ENCODE assay signal across 21 cellular contexts in the genomic region with DNA sequence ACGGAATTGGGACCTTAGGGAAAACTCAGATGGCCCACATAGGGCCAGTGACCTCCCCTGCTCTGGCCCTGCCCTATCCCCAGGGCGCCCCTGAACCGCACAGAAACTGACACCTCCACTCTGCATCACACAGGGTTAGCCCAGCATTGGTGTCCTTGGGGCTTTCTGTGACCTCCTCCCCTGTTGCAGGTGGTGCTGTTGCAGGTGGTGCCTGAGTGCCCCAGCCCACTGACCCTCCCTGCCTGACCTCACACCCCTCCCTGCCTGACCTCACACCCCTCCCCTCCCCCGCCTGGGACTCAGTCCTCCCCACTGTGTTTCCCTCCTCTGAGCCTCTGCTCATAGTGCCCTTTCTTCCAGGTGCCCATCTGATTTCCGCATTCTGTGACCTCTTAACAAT. TPM values are rescaled to one million over a fixed set of nuclear protein-coding genes. Genes with fewer than 3 reads are reported as not detected.
DNase-seq lines count a peak whose midpoint lies in the region; ATAC-seq and TF ChIP-seq lines count a peak whose summit lies in the region.
"Had no signal": no experiment of that assay in that cellular context is flagged by ENCODE, and none has a peak within 500 bp of the region (broad histone marks: within the 10 kb centered on the region; RNA-seq: fewer than 3 reads in every experiment).

No MANE protein-coding gene starts in this region.

- no peak for TF ChIP-seq CTCF in testis (IDR thresholded peaks at IDR 0.05)

- intact Hi-C loops in activated CD4-positive, alpha-beta memory T cell treated with anti-CD3 and anti-CD28 coated beads for 36 hours (cut with micrococcal nuclease), result no loop called here
- intact Hi-C loops in testis (cut with DNase I; ENCODE audit: low total_unique reads), result no loop called here

- H3K4me1 ChIP-seq in testis, result no peaks in the 10 kb centered on the region

- peak; percentile 5 for DNase-seq in activated CD4-positive, alpha-beta memory T cell treated with anti-CD3 and anti-CD28 coated beads, Interleukin-2, amount 10 ng/mL, durations not matched to agents 7 days and 5 days
- DNase-seq in activated CD4-positive, alpha-beta memory T cell treated with anti-CD3 and anti-CD28 coated beads for 36 hours, result no peak
- DNase-seq in testis, result peak; percentile 3
- no peak for DNase-seq in NCI-H2171 treated with DMSO at 0.1 percent for 48 hours (lab: John Stamatoyannopoulos, UW)
- DNase-seq in SKM-1 treated with dmso at 0.1 percent for 144 hours (lab: John Stamatoyannopoulos, UW; ENCODE audit: unreplicated experiment), result no peak
- DNase-seq in cerebellar cortex (ENCODE audit: low spot score), result no peak
- DNase-seq: CD4-positive, alpha-beta memory T cell; DMS153; GDM1; NCI-H1105 treated with DMSO at 0.1 percent for 48 hours; NCI-H1694 treated with DMSO at 0.1 percent for 48 hours; NCI-H2107; NCI-H226; NCI-H524 had no signal

- CTCF ChIA-PET in activated CD4-positive, alpha-beta memory T cell treated with anti-CD3 and anti-CD28 coated beads, Interleukin-2, amount 10 ng/mL, durations not matched to agents 7 days and 5 days (lab: Charles Lee), result no interaction called here
- CTCF ChIA-PET in activated CD4-positive, alpha-beta memory T cell treated with anti-CD3 and anti-CD28 coated beads for 36 hours (lab: Charles Lee), result no interaction called here

- H3K36me3 ChIP-seq in testis (ENCODE audit: low read depth, missing control alignments), result no peaks in the 10 kb centered on the region
- H3K36me3 ChIP-seq: SJSA1 had no signal

- POLR2A ChIA-PET in activated CD4-positive, alpha-beta memory T cell treated with anti-CD3 and anti-CD28 coated beads, Interleukin-2, amount 10 ng/mL, durations not matched to agents 7 days and 5 days (lab: Charles Lee), result no interaction called here
- POLR2A ChIA-PET in activated CD4-positive, alpha-beta memory T cell treated with anti-CD3 and anti-CD28 coated beads for 36 hours (lab: Charles Lee), result no interaction called here

- no peaks in the 10 kb centered on the region for H3K36me3 Mint-ChIP-seq in activated CD4-positive, alpha-beta memory T cell treated with anti-CD3 and anti-CD28 coated beads, Interleukin-2, amount 10 ng/mL, durations not matched to agents 7 days and 5 days (ENCODE audit: low read depth)
- peaks cover 2% of the 10 kb centered on the region for H3K36me3 Mint-ChIP-seq in activated CD4-positive, alpha-beta memory T cell treated with anti-CD3 and anti-CD28 coated beads for 36 hours
- H3K36me3 Mint-ChIP-seq in IgD-negative memory B cell, result peaks cover 34% of the 10 kb centered on the region

- WGBS in testis, 2 donors, result 74 to 85% methylated on average over 3 to 5 of the region's 5 CpGs

- peaks cover 34% of the 10 kb centered on the region for H3K27me3 Mint-ChIP-seq in activated CD4-positive, alpha-beta memory T cell treated with anti-CD3 and anti-CD28 coated beads, Interleukin-2, amount 10 ng/mL, durations not matched to agents 7 days and 5 days
- H3K27me3 Mint-ChIP-seq in activated CD4-positive, alpha-beta memory T cell treated with anti-CD3 and anti-CD28 coated beads for 36 hours, result peaks cover 16% of the 10 kb centered on the region
- H3K27me3 Mint-ChIP-seq in IgD-negative memory B cell, result peaks cover 1% of the 10 kb centered on the region

- no peak overlapping the region for H3K27ac ChIP-seq in testis
- H3K27ac ChIP-seq: SJSA1 had no signal

- peaks cover 20% of the 10 kb centered on the region for H3K9me3 Mint-ChIP-seq in activated CD4-positive, alpha-beta memory T cell treated with anti-CD3 and anti-CD28 coated beads, Interleukin-2, amount 10 ng/mL, durations not matched to agents 7 days and 5 days
- peaks cover 13% of the 10 kb centered on the region for H3K9me3 Mint-ChIP-seq in activated CD4-positive, alpha-beta memory T cell treated with anti-CD3 and anti-CD28 coated beads for 36 hours
- peaks cover 0 to 9% (median 4%) of the 10 kb centered on the region in 3 donors for H3K9me3 Mint-ChIP-seq in IgD-negative memory B cell

- no peaks in the 10 kb centered on the region for H3K9me3 ChIP-seq in testis

- no peak overlapping the region for H3K4me3 Mint-ChIP-seq in activated CD4-positive, alpha-beta memory T cell treated with anti-CD3 and anti-CD28 coated beads, Interleukin-2, amount 10 ng/mL, durations not matched to agents 7 days and 5 days
- no peak overlapping the region for H3K4me3 Mint-ChIP-seq in activated CD4-positive, alpha-beta memory T cell treated with anti-CD3 and anti-CD28 coated beads for 36 hours
- no peak overlapping the region for H3K4me3 Mint-ChIP-seq in IgD-negative memory B cell
- H3K4me3 Mint-ChIP-seq: CD4-positive, alpha-beta memory T cell had no signal

- no peak overlapping the region for H3K4me3 ChIP-seq in testis
- H3K4me3 ChIP-seq: K562, SJSA1 had no signal

- H3K4me1 Mint-ChIP-seq in activated CD4-positive, alpha-beta memory T cell treated with anti-CD3 and anti-CD28 coated beads, Interleukin-2, amount 10 ng/mL, durations not matched to agents 7 days and 5 days, result peaks cover 3% of the 10 kb centered on the region
- no peaks in the 10 kb centered on the region for H3K4me1 Mint-ChIP-seq in activated CD4-positive, alpha-beta memory T cell treated with anti-CD3 and anti-CD28 coated beads for 36 hours (ENCODE audit: low read depth)
- H3K4me1 Mint-ChIP-seq in IgD-negative memory B cell, result peaks cover 44 to 52% (median 45%) of the 10 kb centered on the region in 3 donors
- H3K4me1 Mint-ChIP-seq: CD4-positive, alpha-beta memory T cell had no signal

- no peak for TF ChIP-seq POLR2A in testis (IDR thresholded peaks at IDR 0.05)

- peak; percentile 20 for ATAC-seq in esophagus mucosa
- ATAC-seq: K562 had no signal

- H3K27me3 ChIP-seq in testis, result no peaks in the 10 kb centered on the region
- H3K27me3 ChIP-seq: SJSA1 had no signal

- H3K27ac Mint-ChIP-seq in activated CD4-positive, alpha-beta memory T cell treated with anti-CD3 and anti-CD28 coated beads, Interleukin-2, amount 10 ng/mL, durations not matched to agents 7 days and 5 days, result no peak overlapping the region
- H3K27ac Mint-ChIP-seq in activated CD4-positive, alpha-beta memory T cell treated with anti-CD3 and anti-CD28 coated beads for 36 hours, result no peak overlapping the region
- peak overlapping the region in 2 of 3 donors; percentile 58 to 85 for H3K27ac Mint-ChIP-seq in IgD-negative memory B cell
- H3K27ac Mint-ChIP-seq: CD4-positive, alpha-beta memory T cell had no signal

RNA-seq across cellular contexts. Expression of a gene that starts 21.4 kb away (rescaled TPM):
- total RNA-seq in activated CD4-positive, alpha-beta memory T cell treated with anti-CD3 and anti-CD28 coated beads, Interleukin-2, amount 10 ng/mL, durations not matched to agents 7 days and 5 days, result not detected
- not detected for total RNA-seq in activated CD4-positive, alpha-beta memory T cell treated with anti-CD3 and anti-CD28 coated beads for 36 hours
- polyA plus RNA-seq in IgD-negative memory B cell, result 224 TPM
- 0.28 TPM for total RNA-seq in esophagus mucosa
- not detected for total RNA-seq in testis
- 0.59 TPM for polyA plus RNA-seq in testis (ENCODE audit: insufficient read depth, low read depth, low replicate concordance)
- total RNA-seq: A172; CD4-positive, alpha-beta memory T cell; Daoy; K562; SJSA1 had no signal
- polyA plus RNA-seq: BJ, K562 had no signal

Comparison
In these comparisons a context has a peak if more than half of its experiments do, and no peak if none do; other contexts are left out.
1. DNase-seq: peak in activated CD4-positive, alpha-beta memory T cell treated with anti-CD3 and anti-CD28 coated beads, Interleukin-2, amount 10 ng/mL, durations not matched to agents 7 days and 5 days (single experiment) and testis (single experiment); none in activated CD4-positive, alpha-beta memory T cell treated with anti-CD3 and anti-CD28 coated beads for 36 hours (single experiment), NCI-H2171 treated with DMSO at 0.1 percent for 48 hours (single experiment), SKM-1 treated with dmso at 0.1 percent for 144 hours (single experiment) and cerebellar cortex (single experiment).
2. H3K27ac Mint-ChIP-seq: peak in IgD-negative memory B cell (2 of 3); none in activated CD4-positive, alpha-beta memory T cell treated with anti-CD3 and anti-CD28 coated beads, Interleukin-2, amount 10 ng/mL, durations not matched to agents 7 days and 5 days (single experiment) and activated CD4-positive, alpha-beta memory T cell treated with anti-CD3 and anti-CD28 coated beads for 36 hours (single experiment).